In genomic region chr3:100400782-100401673, GRCh38 we compare ENCODE assay signal across 1 cellular context.
A peak's percentile ranks its signal among the peaks of the same experiment; 100 is the strongest.
TF ChIP-seq lines count a peak whose summit lies in the region.

TSS of gene LNP1 (plus strand) at chr3:100401539. CDS start at chr3:100429730, 28,191 bp downstream.
TSS of gene TOMM70 (minus strand) at chr3:100401089. CDS start at chr3:100400949, 140 bp downstream.

TF ChIP-seq in HepG2, 621 proteins besides CTCF, POLR2A, EP300 and RAD21 (continued from another document and continues in another):
- TF ChIP-seq FUBP1 (CRISPR knock-in tag; IDR thresholded peaks at IDR 0.05; ENCODE audit: borderline replicate concordance) (0 out of 2 replicates have a peak, but pooled peaks have one; percentile 51), ARHGAP35 (CRISPR knock-in tag; IDR thresholded peaks at IDR 0.05; ENCODE audit: borderline replicate concordance) (no peak), ZNF17 (CRISPR knock-in tag; IDR thresholded peaks at IDR 0.05) (no peak), MIER3 (CRISPR knock-in tag; IDR thresholded peaks at IDR 0.05; ENCODE audit: borderline replicate concordance) (no peak; the same call in 1 of the 2 replicates), ARID3A (IDR thresholded peaks at IDR 0.05; ENCODE audit: low read depth, low read length) (0 out of 2 replicates have a peak, but pooled peaks have one; percentile 19), ZNF883 (CRISPR knock-in tag; IDR thresholded peaks at IDR 0.05; ENCODE audit: not compliant biosample characterization) (no peak), ZNF414 (CRISPR knock-in tag; IDR thresholded peaks at IDR 0.05) (no peak), MXD4 (CRISPR knock-in tag; IDR thresholded peaks at IDR 0.05) (peak; percentile 82; the same call in 1 of the 2 replicates), ZNF619 (CRISPR knock-in tag; IDR thresholded peaks at IDR 0.05) (0 out of 2 replicates have a peak, but pooled peaks have one; percentile 36), ZNF543 (CRISPR knock-in tag; IDR thresholded peaks at IDR 0.05) (0 out of 2 replicates have a peak, but pooled peaks have one; percentile 47), ZNF674 (CRISPR knock-in tag; IDR thresholded peaks at IDR 0.05; ENCODE audit: low read depth) (0 out of 2 replicates have a peak, but pooled peaks have one; percentile 56), FOXA1 (IDR thresholded peaks at IDR 0.05) (no peak), FOXA1 (CRISPR knock-in tag; IDR thresholded peaks at IDR 0.05) (peak; percentile 3; the same call in 1 of the 2 replicates), POLR2AphosphoS5 (IDR thresholded peaks at IDR 0.05; ENCODE audit: low read depth, low read length) (peak; percentile 95), GATAD1 (CRISPR knock-in tag; IDR thresholded peaks at IDR 0.05) (peak; percentile 95), ZNF318 (CRISPR knock-in tag; IDR thresholded peaks at IDR 0.05) (no peak), EZH2 (conservative IDR thresholded peaks at IDR 0.05; ENCODE audit: low read depth, low read length) (no peak), MTA1 (CRISPR knock-in tag; IDR thresholded peaks at IDR 0.05; ENCODE audit: borderline replicate concordance) (no peak), PLRG1 (conservative IDR thresholded peaks at IDR 0.05) (no peak), PHF8 (CRISPR knock-in tag; IDR thresholded peaks at IDR 0.05) (peak; percentile 89), ARNT2 (CRISPR knock-in tag; IDR thresholded peaks at IDR 0.05; ENCODE audit: low read depth) (peak; percentile 19; the same call in 1 of the 2 replicates), ZNF12 (CRISPR knock-in tag; IDR thresholded peaks at IDR 0.05) (0 out of 2 replicates have a peak, but pooled peaks have one; percentile 25), SNRNP70 (IDR thresholded peaks at IDR 0.05; ENCODE audit: low read depth, low read length) (no peak), MTERF4 (CRISPR knock-in tag; IDR thresholded peaks at IDR 0.05) (no peak; the same call in 1 of the 2 replicates), ZNF567 (CRISPR knock-in tag; IDR thresholded peaks at IDR 0.05; ENCODE audit: borderline replicate concordance) (no peak), NFYC (CRISPR knock-in tag; IDR thresholded peaks at IDR 0.05) (peak; percentile 78), FOXP1 (IDR thresholded peaks at IDR 0.05) (no peak), FOXP1 (CRISPR knock-in tag; IDR thresholded peaks at IDR 0.05) (no peak), RARA (CRISPR knock-in tag; IDR thresholded peaks at IDR 0.05) (peak; percentile 36), ARNT (IDR thresholded peaks at IDR 0.05) (no peak), ZNF768 (CRISPR knock-in tag; IDR thresholded peaks at IDR 0.05) (no peak), CEBPB (IDR thresholded peaks at IDR 0.05; ENCODE audit: borderline replicate concordance, low read depth, low read length) (no peak), ZNF597 (CRISPR knock-in tag; IDR thresholded peaks at IDR 0.05) (no peak), MXD1 (CRISPR knock-in tag; IDR thresholded peaks at IDR 0.05) (peak; percentile 90), ZFP90 (CRISPR knock-in tag; IDR thresholded peaks at IDR 0.05; ENCODE audit: borderline replicate concordance) (peak; percentile 79), ATF7 (IDR thresholded peaks at IDR 0.05) (no peak), ATF7 (CRISPR knock-in tag; IDR thresholded peaks at IDR 0.05) (peak; percentile 63; the same call in 1 of the 2 replicates), CHCHD3 (CRISPR knock-in tag; IDR thresholded peaks at IDR 0.05) (no peak; the same call in 1 of the 2 replicates), TFDP1 (CRISPR knock-in tag; IDR thresholded peaks at IDR 0.05; ENCODE audit: borderline replicate concordance) (peak; percentile 73), ZNF33A (CRISPR knock-in tag; IDR thresholded peaks at IDR 0.05; ENCODE audit: borderline replicate concordance) (no peak), GLMP (CRISPR knock-in tag; IDR thresholded peaks at IDR 0.05; ENCODE audit: borderline replicate concordance) (no peak; the same call in 1 of the 2 replicates), KDM2A (CRISPR knock-in tag; IDR thresholded peaks at IDR 0.05; ENCODE audit: borderline replicate concordance, low read depth) (peak; percentile 66; the same call in 1 of the 2 replicates), REPIN1 (CRISPR knock-in tag; IDR thresholded peaks at IDR 0.05; ENCODE audit: borderline replicate concordance, low read depth) (peak; percentile 56), TBP (CRISPR knock-in tag; IDR thresholded peaks at IDR 0.05) (no peak), ZNF816 (CRISPR knock-in tag; IDR thresholded peaks at IDR 0.05; ENCODE audit: borderline replicate concordance) (peak; percentile 2; the same call in 1 of the 2 replicates), KLF15 (CRISPR knock-in tag; IDR thresholded peaks at IDR 0.05; ENCODE audit: borderline replicate concordance) (peak; percentile 82; the same call in 1 of the 2 replicates), ESRRA (CRISPR knock-in tag; IDR thresholded peaks at IDR 0.05; ENCODE audit: low read depth) (peak; percentile 85; the same call in 1 of the 2 replicates), ZNF784 (CRISPR knock-in tag; IDR thresholded peaks at IDR 0.05; ENCODE audit: borderline replicate concordance) (peak; percentile 94)
